In genomic region chr12:12999959-13000615, GRCh38 we compare ENCODE assay signal across 8 cellular contexts. TPM values are rescaled to one million over a fixed set of nuclear protein-coding genes. Genes with fewer than 3 reads are reported as not detected.
DNase-seq lines count a peak whose midpoint lies in the region; ATAC-seq, FAIRE-seq and TF ChIP-seq lines count a peak whose summit lies in the region.

Gene HEBP1, minus strand, starts transcription at chr12:13000265. Its CDS starts 151 bp downstream, at chr12:13000114.

- no peak for DNase-seq in AG04449 (ENCODE audit: low read depth, low spot score)
- DNase-seq in NCI-H446 (lab: John Stamatoyannopoulos, UW) = peak; percentile 73 to 89
- peak; percentile 97 for DNase-seq in activated CD4-positive, alpha-beta T cell treated with anti-CD3 and anti-CD28 coated beads for 24 hours (ENCODE audit: low read depth in 2 of 2)
- DNase-seq in cerebellar cortex (ENCODE audit: low spot score) = peak; percentile 94
- DNase-seq in keratinocyte (ENCODE audit: low read depth, low spot score) = no peak
- peak; percentile 88 to 98 (median 95) for DNase-seq in stimulated activated CD4-positive, alpha-beta T cell treated with anti-CD3 and anti-CD28 coated beads, Interleukin-12 subunit alpha, Interleukin-12 subunit beta, amount 100 ng/mL, for 48 hours (ENCODE audit: low read depth in 2 of 3, low spot score in 1 of 3)

- H3K4me2 ChIP-seq in keratinocyte (ENCODE audit: control insufficient read depth, extremely low read depth, insufficient read depth, low read depth, low read length) = peak within 1 kb of the TSS; percentile 88

- dilution Hi-C loops in keratinocyte (cut with MboI; ENCODE audit: extremely low pct_ligation_motif_present, low sequenced_read_pairs) = no loop called here

- H3K79me2 ChIP-seq in keratinocyte (ENCODE audit: control insufficient read depth, insufficient read depth, low read length) = peaks cover 25% of the 10 kb centered on the region

- CTCF ChIA-PET in AG04449 (lab: Yijun Ruan, JAX) = no interaction called here

- ATAC-seq in GM19035 (IDR thresholded peaks at IDR 0.05; ENCODE audit: unreplicated experiment) (peak; percentile 74), HG03354 (IDR thresholded peaks at IDR 0.05; ENCODE audit: poor library complexity, severe bottlenecking, unreplicated experiment) (peak; percentile 87)

- H4K20me1 ChIP-seq in keratinocyte (ENCODE audit: control insufficient read depth, extremely low read depth, insufficient read depth, low read length) = no peaks in the 10 kb centered on the region

- TF ChIP-seq CTCF in AG04449 (IDR thresholded peaks at IDR 0.05; ENCODE audit: insufficient read depth, low read length, missing control alignments) (no peak), keratinocyte (optimal IDR thresholded peaks at IDR 0.05 in 1 of 3, IDR thresholded peaks at IDR 0.05 in 1 of 3, conservative IDR thresholded peaks at IDR 0.05 in 1 of 3; ENCODE audit: extremely low read depth in 1 of 3, insufficient read depth in 2 of 3, low read length in 3 of 3) (peak in 1 of 3 experiments; percentile 17)

- H3K36me3 ChIP-seq in keratinocyte (ENCODE audit: control insufficient read depth in 2 of 2, extremely low read depth in 1 of 2, insufficient read depth in 2 of 2, low read length in 2 of 2) = peaks cover 0 to under 1% of the 10 kb centered on the region in 2 experiments

- no peaks in the 10 kb centered on the region for H3K27me3 ChIP-seq in keratinocyte (ENCODE audit: control insufficient read depth, extremely low read depth, insufficient read depth, low read length)

- no peaks in the 10 kb centered on the region for H3K9me3 ChIP-seq in keratinocyte (ENCODE audit: control insufficient read depth, low read depth, low read length)

- H3K4me3 ChIP-seq in AG04449 (ENCODE audit: low read depth, low read length) (peak within 1 kb of the TSS; percentile 98), keratinocyte (ENCODE audit: control insufficient read depth in 2 of 3, extremely low read depth in 1 of 3, insufficient read depth in 2 of 3, low read depth in 1 of 3, low read length in 3 of 3) (peak within 1 kb of the TSS; percentile 55 to 89 (median 85))

- H2AFZ ChIP-seq in keratinocyte (ENCODE audit: control insufficient read depth, low read length) = peak within 1 kb of the TSS; percentile 88

- peak within 1 kb of the TSS; percentile 86 for H3K9ac ChIP-seq in keratinocyte (ENCODE audit: control insufficient read depth, extremely low read depth, insufficient read depth, low read length)

- H3K4me1 ChIP-seq in keratinocyte (ENCODE audit: control insufficient read depth, extremely low read depth, insufficient read depth, low read length) = peaks cover 11% of the 10 kb centered on the region

- no peak for FAIRE-seq in keratinocyte (lab: Jason Lieb, UNC)

- POLR2A ChIA-PET in AG04449 (lab: Yijun Ruan, JAX) = no interaction called here

- H3K27ac ChIP-seq in keratinocyte (ENCODE audit: control insufficient read depth, insufficient read depth, low read length) = peak within 1 kb of the TSS; percentile 67

- H3K9me1 ChIP-seq in keratinocyte (ENCODE audit: control insufficient read depth, extremely low read depth, insufficient read depth, low read length) = no peaks in the 10 kb centered on the region

RNA-seq across cellular contexts. Expression of gene HEBP1, which starts in this region (rescaled TPM):
- polyA plus RNA-seq in keratinocyte = 21.5 to 36.9 TPM (median 24.8 TPM) in 3 replicates
- 28.6 TPM for polyA plus RNA-seq in keratinocyte (2011; ENCODE audit: low read depth)
- 35.3 and 35.7 TPM in 2 replicates for polyA plus RNA-seq in keratinocyte (2011; cell fraction: cytosol; rRNA removed)
- 22.6 and 24.5 TPM in 2 replicates for polyA plus RNA-seq in keratinocyte (2011; cell fraction: nucleus; rRNA removed)
- 36.8 and 44.2 TPM in 2 replicates for polyA plus RNA-seq in keratinocyte (2012; ENCODE audit: low replicate concordance)
- 14.2 to 40.1 TPM (median 18.3 TPM) in 3 replicates for polyA minus RNA-seq in keratinocyte
- polyA minus RNA-seq in keratinocyte (2011; cell fraction: cytosol; rRNA and poly(A)+ RNA removed) = 26.5 TPM
- 3.6 and 8.8 TPM in 2 replicates for polyA minus RNA-seq in keratinocyte (2011; cell fraction: nucleus; rRNA and poly(A)+ RNA removed)

Comparison
In these comparisons a context has a peak if more than half of its experiments do, and no peak if none do; other contexts are left out.
1. DNase-seq: peak in NCI-H446 (2 of 2), activated CD4-positive, alpha-beta T cell treated with anti-CD3 and anti-CD28 coated beads for 24 hours (2 of 2), cerebellar cortex (single experiment) and stimulated activated CD4-positive, alpha-beta T cell treated with anti-CD3 and anti-CD28 coated beads, Interleukin-12 subunit alpha, Interleukin-12 subunit beta, amount 100 ng/mL, for 48 hours (3 of 3); none in AG04449 (single experiment) and keratinocyte (single experiment).